In the genomic region with DNA sequence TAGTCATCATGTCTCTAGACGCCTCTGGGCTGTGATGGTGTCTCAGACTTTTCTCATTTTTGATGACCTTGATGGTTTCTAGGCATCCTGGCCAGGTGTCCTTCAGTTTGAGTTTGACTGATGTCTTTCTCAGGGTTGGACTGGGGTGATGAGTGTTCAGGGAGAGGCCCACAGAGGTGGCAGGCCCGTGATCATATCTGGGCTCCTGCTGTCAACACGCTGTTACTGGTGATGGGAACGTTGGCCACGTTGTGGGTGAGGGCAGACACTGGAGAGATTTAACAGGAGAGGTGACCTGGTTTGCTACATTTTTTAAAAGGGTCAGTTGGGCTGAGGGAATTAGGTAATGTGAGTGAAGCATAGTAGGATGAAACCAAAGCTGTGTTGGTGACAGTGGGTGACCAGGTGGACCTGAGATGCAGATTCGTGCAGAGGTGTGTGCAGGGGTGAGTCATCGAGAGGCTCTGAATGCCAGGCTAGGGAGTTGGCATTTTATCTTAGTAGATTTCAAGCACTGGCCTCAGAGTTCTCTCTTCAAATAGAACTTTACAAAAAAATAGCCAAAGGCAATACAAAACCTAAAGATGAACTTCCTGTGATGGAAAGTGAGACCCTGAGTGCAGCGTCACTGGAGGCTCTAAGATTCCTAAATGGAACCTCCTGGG, we compare ENCODE assay signal across 18 cellular contexts.
DNase-seq lines count a peak whose midpoint lies in the region; ATAC-seq, FAIRE-seq and TF ChIP-seq lines count a peak whose summit lies in the region.
"Had no signal": no experiment of that assay in that cellular context is flagged by ENCODE, and none has a peak within 500 bp of the region (broad histone marks: within the 10 kb centered on the region; RNA-seq: fewer than 3 reads in every experiment).

No MANE protein-coding gene starts in this region.

- H3K79me2 ChIP-seq in mammary epithelial cell (ENCODE audit: insufficient read depth, low read length) = no peaks in the 10 kb centered on the region

- H3K27me3 ChIP-seq in mammary epithelial cell (ENCODE audit: insufficient read depth, low read length) (no peaks in the 10 kb centered on the region), bronchial epithelial cell (ENCODE audit: control insufficient read depth, insufficient read depth, low read length) (no peaks in the 10 kb centered on the region), vagina (no peaks in the 10 kb centered on the region)

- H4K20me1 ChIP-seq in mammary epithelial cell (ENCODE audit: insufficient read depth, low read length) = no peaks in the 10 kb centered on the region

- H3K27ac Mint-ChIP-seq in MCF 10A (ENCODE audit: low read depth, unreplicated experiment) (no peak overlapping the region), osteocyte (ENCODE audit: unreplicated experiment) (no peak overlapping the region)

- H3K36me3 ChIP-seq in mammary epithelial cell (ENCODE audit: insufficient read depth, low read length) (no peaks in the 10 kb centered on the region), bronchial epithelial cell (ENCODE audit: control insufficient read depth, insufficient read depth, low read length) (no peaks in the 10 kb centered on the region), vagina (no peaks in the 10 kb centered on the region)

- CTCF ChIA-PET in mammary epithelial cell (lab: Charles Lee; ENCODE audit: low non-redundant PET) (no interaction called here), MCF 10A (lab: Yijun Ruan, JAX) (interaction anchor here (0.6 kb wide), 1 partner anchor 567 kb away, joined by 3 read pairs; no protein-coding TSS in a partner anchor)

- WGBS in mammary epithelial cell (ENCODE audit: low coverage, missing lambda C conversion rate) = 74% methylated on average over 8 of the region's 8 CpGs

- H3K9me3 ChIP-seq in mammary epithelial cell (replicated peaks; ENCODE audit: insufficient read depth, low read length) (no peaks in the 10 kb centered on the region), vagina (no peaks in the 10 kb centered on the region)

- H3K4me3 Mint-ChIP-seq in MCF 10A (ENCODE audit: unreplicated experiment) (no peak overlapping the region), osteocyte (ENCODE audit: unreplicated experiment) (no peak overlapping the region)

- H3K4me2 ChIP-seq in mammary epithelial cell (ENCODE audit: insufficient read depth, low read depth, low read length) = no peak overlapping the region

- H3K27ac ChIP-seq in mammary epithelial cell (ENCODE audit: insufficient read depth, low read depth, low read length) (no peak overlapping the region), vagina (no peak overlapping the region)

- peaks cover 12% of the 10 kb centered on the region for H3K4me1 ChIP-seq in mammary epithelial cell (ENCODE audit: insufficient read depth, low read length)
- H3K4me1 ChIP-seq in vagina = no peaks in the 10 kb centered on the region

- H2AFZ ChIP-seq in mammary epithelial cell (ENCODE audit: low read depth, low read length) = no peak overlapping the region

- TF ChIP-seq CTCF in mammary epithelial cell (conservative IDR thresholded peaks at IDR 0.05 in 1 of 2, IDR thresholded peaks at IDR 0.05 in 1 of 2; ENCODE audit: extremely low read depth in 1 of 2, insufficient read depth in 1 of 2, low read depth in 1 of 2, low read length in 2 of 2) = no peak
- TF ChIP-seq CTCF in MCF 10A (IDR thresholded peaks at IDR 0.05; ENCODE audit: unreplicated experiment) = no peak
- no peak for TF ChIP-seq CTCF in bronchial epithelial cell (IDR thresholded peaks at IDR 0.05; ENCODE audit: insufficient read depth, low read length, severe bottlenecking)
- no peak for TF ChIP-seq CTCF in osteocyte (IDR thresholded peaks at IDR 0.05)
- TF ChIP-seq CTCF in vagina (IDR thresholded peaks at IDR 0.05) = no peak

- dilution Hi-C loops in mammary epithelial cell (cut with HindIII; ENCODE audit: low sequenced_read_pairs) = no loop called here

- H3K9ac ChIP-seq in mammary epithelial cell (ENCODE audit: insufficient read depth, low read length) = no peak overlapping the region

- H3K36me3 Mint-ChIP-seq in MCF 10A (ENCODE audit: insufficient read depth, unreplicated experiment) (no peaks in the 10 kb centered on the region), osteocyte (ENCODE audit: unreplicated experiment) (no peaks in the 10 kb centered on the region)

- FAIRE-seq in bronchial epithelial cell (lab: Jason Lieb, UNC) = peak; percentile 32
- FAIRE-seq: GM12891, RCC 7860 had no signal

- peak; percentile 29 for DNase-seq in mammary epithelial cell
- no peak for DNase-seq in MCF 10A (ENCODE audit: unreplicated experiment)
- DNase-seq in LoVo (ENCODE audit: low spot score) = peak; percentile 5
- peak; percentile 28 for DNase-seq in bronchial epithelial cell (ENCODE audit: low read depth)
- peak; percentile 48 for DNase-seq in osteocyte (ENCODE audit: extremely low spot score, unreplicated experiment)
- no peak for DNase-seq in vagina (ENCODE audit: extremely low spot score in 2 of 2)
- DNase-seq in NK-92 treated with Interleukin-12 subunit alpha and Interleukin-12 subunit beta, amount 100 ng/mL, for 24 hours (lab: John Stamatoyannopoulos, UW) = no peak
- DNase-seq: 8988T, DMS 273 treated with DMSO at 0.1 percent for 48 hours, H7, NCI-H1048, NCI-H1436 treated with DMSO at 0.1 percent for 48 hours, NCI-H2081, NCI-H524, SW 1271 had no signal

- H3K9me3 Mint-ChIP-seq in MCF 10A (ENCODE audit: unreplicated experiment) (no peaks in the 10 kb centered on the region), osteocyte (ENCODE audit: unreplicated experiment) (no peaks in the 10 kb centered on the region)

- intact Hi-C loops in mammary epithelial cell (cut with micrococcal nuclease) = no loop called here
- intact Hi-C loops in MCF 10A (cut with micrococcal nuclease) = loop anchor here (10.0 kb wide), 1 partner anchor 133 kb away; no protein-coding TSS in a partner anchor
- intact Hi-C loops in vagina (cut with DNase I) = no loop called here

- BruUV-seq in mammary epithelial cell (replicated peaks; lab: Mats Ljungman, UMichigan) (no TSS peak), MCF 10A (replicated peaks; lab: Mats Ljungman, UMichigan) (no TSS peak)

- POLR2A ChIA-PET in MCF 10A (lab: Yijun Ruan, JAX) = no interaction called here

- in situ Hi-C loops in mammary epithelial cell (cut with MboI; ENCODE audit: low sequenced_read_pairs in 2 of 2) = no loop called here

- H3K4me3 ChIP-seq in mammary epithelial cell (replicated peaks in 1 of 3; ENCODE audit: insufficient read depth in 1 of 3, low read depth in 2 of 3, low read length in 3 of 3) (no peak overlapping the region), bronchial epithelial cell (ENCODE audit: low read depth, low read length) (no peak overlapping the region), vagina (no peak overlapping the region)

- TF ChIP-seq POLR2A in vagina (IDR thresholded peaks at IDR 0.05) = no peak

- H3K27me3 Mint-ChIP-seq in MCF 10A (ENCODE audit: insufficient read depth, unreplicated experiment) (peaks cover 47% of the 10 kb centered on the region), osteocyte (ENCODE audit: unreplicated experiment) (no peaks in the 10 kb centered on the region)

- H3K4me1 Mint-ChIP-seq in MCF 10A (ENCODE audit: insufficient read depth, unreplicated experiment) (peaks cover 10% of the 10 kb centered on the region), osteocyte (ENCODE audit: unreplicated experiment) (no peaks in the 10 kb centered on the region)

- no peak for ATAC-seq in GM21576 (IDR thresholded peaks at IDR 0.05; ENCODE audit: unreplicated experiment)

Comparison
In these comparisons a context has a peak if more than half of its experiments do, and no peak if none do; other contexts are left out.
1. DNase-seq: peak in mammary epithelial cell (single experiment), LoVo (single experiment), bronchial epithelial cell (single experiment) and osteocyte (single experiment); none in MCF 10A (single experiment), vagina (0 of 2) and NK-92 treated with Interleukin-12 subunit alpha and Interleukin-12 subunit beta, amount 100 ng/mL, for 24 hours (single experiment).